ENCODE assay signal across 2 cellular contexts in genomic region chr1:167681024-167681423, GRCh38.
TF ChIP-seq lines count a peak whose summit lies in the region.

No MANE protein-coding gene starts in this region.

TF ChIP-seq in SK-N-SH, 30 proteins besides CTCF, POLR2A, EP300 and RAD21 (continued from another document):
- TF ChIP-seq GATA2 (CRISPR knock-in tag; IDR thresholded peaks at IDR 0.05): peak; percentile 23; the same call in 1 of the 2 replicates

TF ChIP-seq in SK-N-SH treated with all-trans-retinoic acid at 6 μM for 48 hours, 23 proteins besides CTCF, POLR2A, EP300 and RAD21 (continued from another document):
- TF ChIP-seq CREB5 (CRISPR knock-in tag; IDR thresholded peaks at IDR 0.05; ENCODE audit: low read depth) (no peak), ZC3H10 (CRISPR knock-in tag; IDR thresholded peaks at IDR 0.05) (no peak), GLIS3 (CRISPR knock-in tag; IDR thresholded peaks at IDR 0.05) (no peak), ARNTL (CRISPR knock-in tag; IDR thresholded peaks at IDR 0.05; ENCODE audit: borderline replicate concordance, low read depth) (no peak), ZFP3 (CRISPR knock-in tag; IDR thresholded peaks at IDR 0.05) (no peak), CSRNP3 (CRISPR knock-in tag; IDR thresholded peaks at IDR 0.05) (no peak), RARB (CRISPR knock-in tag; IDR thresholded peaks at IDR 0.05) (no peak), PATZ1 (CRISPR knock-in tag; IDR thresholded peaks at IDR 0.05; ENCODE audit: borderline replicate concordance) (no peak), ISL1 (CRISPR knock-in tag; IDR thresholded peaks at IDR 0.05) (no peak), ZNF8 (CRISPR knock-in tag; IDR thresholded peaks at IDR 0.05) (no peak), ESRRG (CRISPR knock-in tag; IDR thresholded peaks at IDR 0.05) (no peak), ZFP30 (CRISPR knock-in tag; IDR thresholded peaks at IDR 0.05) (no peak), SNAI2 (CRISPR knock-in tag; IDR thresholded peaks at IDR 0.05) (no peak), TSHZ2 (CRISPR knock-in tag; IDR thresholded peaks at IDR 0.05) (no peak), ZNF565 (CRISPR knock-in tag; conservative IDR thresholded peaks at IDR 0.05; ENCODE audit: low read depth) (no peak), CSDC2 (CRISPR knock-in tag; IDR thresholded peaks at IDR 0.05) (no peak), ZNF70 (CRISPR knock-in tag; IDR thresholded peaks at IDR 0.05) (no peak)
TF ChIP-seq in SK-N-SH treated with all-trans-retinoic acid at 6 μM for 48 hours: peak in this region for 0.
